Comparison of ENCODE assay signal across 8 cellular contexts in genomic region chr15:95981209-95981608, GRCh38.
"Had no signal": no experiment of that assay in that cellular context is flagged by ENCODE, and none has a peak within 500 bp of the region (broad histone marks: within the 10 kb centered on the region; RNA-seq: fewer than 3 reads in every experiment).

No MANE protein-coding gene starts in this region.

- ATAC-seq: HepG2, K562 had no signal

- H3K36me3 Mint-ChIP-seq: IgD-negative memory B cell had no signal

- H3K27me3 Mint-ChIP-seq: IgD-negative memory B cell had no signal

- FAIRE-seq: HepG2, HTR-8/SVneo, K562 had no signal

- H3K4me3 Mint-ChIP-seq: IgD-negative memory B cell had no signal

- H3K27ac ChIP-seq: HL-60 had no signal

- H3K27ac Mint-ChIP-seq: IgD-negative memory B cell had no signal

- H3K4me3 ChIP-seq: K562 had no signal

- H3K4me1 Mint-ChIP-seq: IgD-negative memory B cell had no signal

- DNase-seq: IMR-90, KBM-7, KG1 had no signal
